ENCODE assay signal across 8 cellular contexts in genomic region chr9:121700165-121700830, GRCh38. TPM values are rescaled to one million over a fixed set of nuclear protein-coding genes. Genes with fewer than 3 reads are reported as not detected.
A peak's percentile ranks its signal among the peaks of the same experiment; 100 is the strongest.
DNase-seq lines count a peak whose midpoint lies in the region; ATAC-seq and TF ChIP-seq lines count a peak whose summit lies in the region.

No MANE protein-coding gene starts in this region.

- H3K79me1 ChIP-seq in trophoblast cell (ENCODE audit: low read length) = peaks cover 5% of the 10 kb centered on the region

- ATAC-seq in heart right ventricle (peak; percentile 42 to 79 (median 74)), HG03159 (IDR thresholded peaks at IDR 0.05; ENCODE audit: unreplicated experiment) (no peak)

- H2AK5ac ChIP-seq in trophoblast cell (ENCODE audit: low read length) = no peak overlapping the region

- no peak overlapping the region for H2AFZ ChIP-seq in trophoblast cell (ENCODE audit: insufficient read depth, low read length, poor library complexity)

- H3K27ac ChIP-seq in heart right ventricle (peak overlapping the region; percentile 25 to 89 (median 80)), trophoblast cell (ENCODE audit: low read depth, low read length) (no peak overlapping the region)

- no peaks in the 10 kb centered on the region for H3K9me3 ChIP-seq in ES-I3 (ENCODE audit: control insufficient read depth, insufficient read depth, low read length)
- H3K9me3 ChIP-seq in heart right ventricle = no peaks in the 10 kb centered on the region
- no peaks in the 10 kb centered on the region for H3K9me3 ChIP-seq in trophoblast cell (ENCODE audit: insufficient read depth, low read depth, low read length)

- H3K9ac ChIP-seq in ES-I3 (ENCODE audit: low read depth, low read length) (peak overlapping the region; percentile 51; the same call in 1 of the 2 replicates), trophoblast cell (ENCODE audit: low read length) (peak overlapping the region; percentile 4)

- peaks cover 0 to 54% (median 0%) of the 10 kb centered on the region in 7 donors for H3K27me3 ChIP-seq in heart right ventricle
- no peaks in the 10 kb centered on the region for H3K27me3 ChIP-seq in trophoblast cell (ENCODE audit: insufficient read depth, low read length)

- no peak overlapping the region for H3K23ac ChIP-seq in trophoblast cell (ENCODE audit: low read length)

- H2BK120ac ChIP-seq in trophoblast cell (ENCODE audit: insufficient read depth, low read length, poor library complexity) = no peak overlapping the region

- no peak overlapping the region for H2BK5ac ChIP-seq in trophoblast cell (ENCODE audit: low read depth, low read length, poor library complexity)

- H4K12ac ChIP-seq in trophoblast cell (ENCODE audit: low read depth, low read length) = no peak overlapping the region

- peak overlapping the region; percentile 85 for H3K4me2 ChIP-seq in trophoblast cell (ENCODE audit: low read length)

- intact Hi-C loops in heart right ventricle (cut with DNase I) = loop anchor here in 4 of 10 donors (1.0 to 5.0 kb wide), 5 partner anchors 25 to 292 kb away; no protein-coding TSS in a partner anchor

- H3K4me3 ChIP-seq in LNCaP clone FGC (ENCODE audit: low read depth, low read length) = peak overlapping the region; percentile 52
- H3K4me3 ChIP-seq in heart right ventricle = peak overlapping the region; percentile 44 to 70 (median 57)
- peak overlapping the region; percentile 67 for H3K4me3 ChIP-seq in trophoblast cell (ENCODE audit: low read depth, low read length)

- H2BK12ac ChIP-seq in trophoblast cell (ENCODE audit: low read length) = no peak overlapping the region

- TF ChIP-seq CTCF in LNCaP clone FGC (IDR thresholded peaks at IDR 0.05; ENCODE audit: control insufficient read depth, extremely low read depth, insufficient read depth) = peak; percentile 57
- peak; percentile 15 to 70 (median 56) for TF ChIP-seq CTCF in heart right ventricle (IDR thresholded peaks at IDR 0.05)

- no peak overlapping the region for H3K14ac ChIP-seq in trophoblast cell (ENCODE audit: low read length)

- H3K79me2 ChIP-seq in trophoblast cell (ENCODE audit: control insufficient read depth, insufficient read depth, low read length, poor library complexity) = peaks cover 2% of the 10 kb centered on the region

- H3K18ac ChIP-seq in trophoblast cell (ENCODE audit: low read length) = no peak overlapping the region

- H3K36me3 ChIP-seq in ES-I3 (ENCODE audit: insufficient read depth, low read length) (no peaks in the 10 kb centered on the region), heart right ventricle (peaks cover 0 to 3% (median 0%) of the 10 kb centered on the region in 9 donors), trophoblast cell (ENCODE audit: control insufficient read depth in 1 of 2, insufficient read depth in 2 of 2, low read length in 2 of 2) (peaks cover 9% of the 10 kb centered on the region in 2 experiments)

- H3K4me1 ChIP-seq in ES-I3 (ENCODE audit: insufficient read depth, low read length) (peaks cover 4% of the 10 kb centered on the region; the same call in 1 of the 2 replicates), heart right ventricle (peaks cover 26 to 74% (median 43%) of the 10 kb centered on the region in 9 donors), trophoblast cell (ENCODE audit: control insufficient read depth in 1 of 2, insufficient read depth in 2 of 2, low read length in 2 of 2) (peaks cover 11 to 14% of the 10 kb centered on the region in 2 experiments)

- H4K91ac ChIP-seq in trophoblast cell (ENCODE audit: low read depth, low read length) = no peak overlapping the region

- no peak overlapping the region for H4K8ac ChIP-seq in trophoblast cell (ENCODE audit: low read depth, low read length)

- 22 to 28% methylated on average over 20 of the region's 20 CpGs for WGBS in heart right ventricle, 2 donors
- no CpG with 5 or more reads among the region's 20 CpGs for WGBS in trophoblast cell (ENCODE audit: extremely low coverage, insufficient coverage, insufficient read length)

- DNase-seq in LNCaP clone FGC (ENCODE audit: low read depth) (peak; percentile 7), heart right ventricle (peak; percentile 60 to 74), trophoblast cell (no peak)
- DNase-seq in activated CD8-positive, alpha-beta memory T cell treated with anti-CD3 and anti-CD28 coated beads, Interleukin-2, amount 50 U/mL, for 48 hours = peak; percentile 64
- DNase-seq in stimulated activated CD4-positive, alpha-beta T cell treated with anti-CD3 and anti-CD28 coated beads, Interleukin-4, amount 100 ng/mL, for 4 hours = no peak
- DNase-seq in effector CD8-positive, alpha-beta T cell (lab: John Stamatoyannopoulos, UW) = no peak

- no peak overlapping the region for H3K4ac ChIP-seq in trophoblast cell (ENCODE audit: low read depth, low read length)

RNA-seq across cellular contexts. Expression of gene DAB2IP, which starts 48.9 kb away (rescaled TPM):
- 10 to 100 TPM; 48.1 to 71.1 (median 56.5) TPM for total RNA-seq in heart right ventricle
- 10 to 100 TPM; 18.1 to 36.5 TPM for polyA plus RNA-seq in heart right ventricle
- 22.7 and 24.2 TPM in 2 replicates for polyA plus RNA-seq in trophoblast cell (2013)

Comparison
In these comparisons a context has a peak if more than half of its experiments do, and no peak if none do; other contexts are left out.
1. DNase-seq: peak in LNCaP clone FGC (single experiment), activated CD8-positive, alpha-beta memory T cell treated with anti-CD3 and anti-CD28 coated beads, Interleukin-2, amount 50 U/mL, for 48 hours (single experiment) and heart right ventricle (2 of 2); none in trophoblast cell (0 of 2), stimulated activated CD4-positive, alpha-beta T cell treated with anti-CD3 and anti-CD28 coated beads, Interleukin-4, amount 100 ng/mL, for 4 hours (0 of 2) and effector CD8-positive, alpha-beta T cell (single experiment).
2. Peak in every context shown above with its lines, with median percentiles within 50 percentile points of each other: H3K4me3 ChIP-seq.